In the genomic region with DNA sequence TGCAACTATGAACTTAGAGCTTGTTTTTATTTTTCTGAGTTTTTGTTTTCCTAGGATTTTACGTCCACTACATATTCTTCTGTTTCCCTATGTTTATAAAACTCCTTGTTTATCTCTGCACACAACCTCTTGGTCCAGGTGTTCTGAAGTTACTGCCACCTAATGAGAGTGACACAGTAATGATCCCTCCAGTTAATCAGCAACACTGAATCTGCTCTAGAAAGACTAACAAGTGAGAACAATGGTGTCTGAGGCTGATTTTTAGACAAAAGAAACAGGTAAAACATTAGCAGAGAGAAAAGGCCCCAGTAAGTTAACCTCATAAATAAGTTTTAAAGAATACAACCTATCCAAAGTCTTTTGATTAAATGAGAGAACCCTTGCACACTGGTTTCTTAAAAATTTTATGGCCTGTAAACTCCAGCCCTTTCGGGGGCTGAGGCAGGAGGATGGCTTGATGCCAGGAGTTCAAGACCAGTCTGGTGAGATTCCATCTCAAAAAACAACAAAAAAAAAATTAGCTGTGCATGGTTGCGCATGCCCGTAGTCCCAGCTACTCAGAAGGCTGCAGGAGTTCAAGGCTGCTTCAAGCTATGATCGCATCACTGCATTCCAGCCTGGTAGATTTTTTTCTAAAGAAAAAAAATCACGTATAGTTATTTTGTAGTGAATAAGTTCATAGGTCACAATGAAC, we compare ENCODE assay signal across 20 cellular contexts.
DNase-seq lines count a peak whose midpoint lies in the region; ATAC-seq, FAIRE-seq and TF ChIP-seq lines count a peak whose summit lies in the region.
"Had no signal": no experiment of that assay in that cellular context is flagged by ENCODE, and none has a peak within 500 bp of the region (broad histone marks: within the 10 kb centered on the region; RNA-seq: fewer than 3 reads in every experiment).

No MANE protein-coding gene starts in this region.

- no peak overlapping the region for H2AFZ ChIP-seq in PC-3 (ENCODE audit: low read length)

- BruUV-seq in PC-3 (replicated peaks; lab: Mats Ljungman, UMichigan): no TSS peak

- no peaks in the 10 kb centered on the region for H3K9me2 ChIP-seq in PC-3 (replicated peaks; ENCODE audit: low read length)

- DNase-seq in PC-3 (peak; percentile 84), kidney (peak; percentile 74), renal cortical epithelial cell (ENCODE audit: low read depth) (peak; percentile 83), activated gamma-delta T cell (lab: John Stamatoyannopoulos, UW) (no peak), HCEC 1CT (no peak), midbrain (lab: John Stamatoyannopoulos, UW) (no peak)
- DNase-seq: activated B cell treated with CpG ODN at 0.5 μM for 24 hours, activated gamma-delta T cell treated with Interleukin-2 at 50 U/mL for 16 hours, cortex of kidney, DMS153, MV-4-11, NCI-H510A, T-cell, uterus had no signal

- POLR2A ChIA-PET in HEK293 (lab: Yijun Ruan, JAX) (no interaction called here), PC-3 (lab: Charles Lee; ENCODE audit: unreplicated experiment) (interaction anchor here (0.5 kb wide), 1 partner anchor 718 kb away, joined by 5 read pairs; no protein-coding TSS in a partner anchor)

- peak overlapping the region; percentile 8; the same call in 1 of the 2 replicates for H3K4me2 ChIP-seq in PC-3 (ENCODE audit: low read length)
- H3K4me2 ChIP-seq: BLaER1 had no signal

- H4K20me1 ChIP-seq in PC-3 (ENCODE audit: low read length): no peaks in the 10 kb centered on the region
- H4K20me1 ChIP-seq: BLaER1 had no signal

- ATAC-seq in PC-3: peak; percentile 15; the same call in 1 of the 2 replicates
- no peak for ATAC-seq in HG03432 (IDR thresholded peaks at IDR 0.05; ENCODE audit: unreplicated experiment)
- ATAC-seq: stimulated activated effector memory CD8-positive, alpha-beta T cell treated with anti-CD3 and anti-CD28 coated beads, Interleukin-12 subunit alpha, Interleukin-12 subunit beta, amount 100 ng/mL, for 72 hours; T-cell had no signal

- H3K4me3 ChIP-seq in HEK293 (ENCODE audit: low read depth, low read length) (no peak overlapping the region), PC-3 (ENCODE audit: low read length) (no peak overlapping the region), kidney (ENCODE audit: low read length in 2 of 2) (no peak overlapping the region)
- H3K4me3 ChIP-seq: BLaER1, esophagus muscularis mucosa, uterus had no signal

- CTCF ChIA-PET in HEK293 (lab: Yijun Ruan, JAX): interaction anchor here (0.7 kb wide), 1 partner anchor 1013 kb away, joined by 3 read pairs; no protein-coding TSS in a partner anchor
- CTCF ChIA-PET in PC-3 (lab: Charles Lee): no interaction called here

- H3K4me1 ChIP-seq in HEK293 (ENCODE audit: control insufficient read depth, insufficient read depth, low read length): peaks cover 3% of the 10 kb centered on the region
- H3K4me1 ChIP-seq in PC-3 (ENCODE audit: insufficient read depth, low read length): peaks cover 10% of the 10 kb centered on the region; the same call in 1 of the 2 replicates
- peaks cover 0 to 7% of the 10 kb centered on the region in 2 donors for H3K4me1 ChIP-seq in kidney (ENCODE audit: control insufficient read depth in 1 of 2, insufficient read depth in 1 of 2, low read depth in 1 of 2, low read length in 2 of 2)
- H3K4me1 ChIP-seq: BLaER1, esophagus muscularis mucosa, uterus had no signal

- no peaks in the 10 kb centered on the region for H3K27me3 ChIP-seq in PC-3 (ENCODE audit: low read length)
- H3K27me3 ChIP-seq: BLaER1, esophagus muscularis mucosa, uterus had no signal

- no peaks in the 10 kb centered on the region for H3K36me3 ChIP-seq in HEK293 (ENCODE audit: control insufficient read depth in 2 of 2, insufficient read depth in 1 of 2, low read length in 2 of 2)
- no peaks in the 10 kb centered on the region for H3K36me3 ChIP-seq in PC-3 (ENCODE audit: low read depth, low read length)
- no peaks in the 10 kb centered on the region for H3K36me3 ChIP-seq in kidney (ENCODE audit: control insufficient read depth in 1 of 2, insufficient read depth in 2 of 2, low read length in 2 of 2)
- H3K36me3 ChIP-seq: BLaER1, esophagus muscularis mucosa, uterus had no signal

- no peak overlapping the region for H3K9ac ChIP-seq in PC-3 (ENCODE audit: low read length)
- H3K9ac ChIP-seq in kidney (ENCODE audit: low read length in 2 of 2): no peak overlapping the region
- H3K9ac ChIP-seq: BLaER1 had no signal

- TF ChIP-seq CTCF in HEK293 (tag by site-specific recombination; IDR thresholded peaks at IDR 0.05) (no peak), PC-3 (conservative IDR thresholded peaks at IDR 0.05; ENCODE audit: low read depth, low read length) (no peak), kidney (IDR thresholded peaks at IDR 0.05; ENCODE audit: borderline replicate concordance, extremely low read depth, insufficient read depth) (no peak)

- H3K27ac ChIP-seq in HEK293 (ENCODE audit: extremely low read depth, low read depth, low read length) (no peak overlapping the region), PC-3 (ENCODE audit: low read length) (no peak overlapping the region), kidney (ENCODE audit: low read depth in 2 of 2, low read length in 2 of 2) (no peak overlapping the region)
- H3K27ac ChIP-seq: BLaER1, esophagus muscularis mucosa, uterus had no signal

- H3K9me3 ChIP-seq in HEK293 (ENCODE audit: control insufficient read depth, insufficient read depth, low read depth, low read length) (no peaks in the 10 kb centered on the region), PC-3 (ENCODE audit: low read length) (no peaks in the 10 kb centered on the region), kidney (ENCODE audit: control insufficient read depth in 1 of 2, low read length in 2 of 2) (no peaks in the 10 kb centered on the region)
- H3K9me3 ChIP-seq: BLaER1, esophagus muscularis mucosa, uterus had no signal

- H3K79me2 ChIP-seq in PC-3 (ENCODE audit: low read length): no peaks in the 10 kb centered on the region

- intact Hi-C loops in PC-3 (cut with micrococcal nuclease): loop anchor here (5.0 kb wide), 1 partner anchor 324 kb away; no protein-coding TSS in a partner anchor
- intact Hi-C loops in kidney (cut with DNase I): no loop called here

- H3F3A ChIP-seq in PC-3 (ENCODE audit: low read length, unreplicated experiment): no peaks in the 10 kb centered on the region

- peak; percentile 78 for FAIRE-seq in kidney (lab: Jason Lieb, UNC)
- FAIRE-seq: astrocyte had no signal

TF ChIP-seq in HEK293, 187 proteins besides CTCF, POLR2A, EP300 and RAD21:
- 0 out of 2 replicates have a peak, but pooled peaks have one; percentile 12 for TF ChIP-seq ZBTB8A (tag by site-specific recombination; IDR thresholded peaks at IDR 0.05)
- TF ChIP-seq ZNF544 (tag by site-specific recombination; IDR thresholded peaks at IDR 0.05): no peak

Comparison
In these comparisons a context has a peak if more than half of its experiments do, and no peak if none do; other contexts are left out.
1. DNase-seq: peak in PC-3 (single experiment), kidney (single experiment) and renal cortical epithelial cell (single experiment); none in activated gamma-delta T cell (single experiment), HCEC 1CT (single experiment) and midbrain (single experiment).